ENCODE assay signal across 10 cellular contexts in the genomic region with DNA sequence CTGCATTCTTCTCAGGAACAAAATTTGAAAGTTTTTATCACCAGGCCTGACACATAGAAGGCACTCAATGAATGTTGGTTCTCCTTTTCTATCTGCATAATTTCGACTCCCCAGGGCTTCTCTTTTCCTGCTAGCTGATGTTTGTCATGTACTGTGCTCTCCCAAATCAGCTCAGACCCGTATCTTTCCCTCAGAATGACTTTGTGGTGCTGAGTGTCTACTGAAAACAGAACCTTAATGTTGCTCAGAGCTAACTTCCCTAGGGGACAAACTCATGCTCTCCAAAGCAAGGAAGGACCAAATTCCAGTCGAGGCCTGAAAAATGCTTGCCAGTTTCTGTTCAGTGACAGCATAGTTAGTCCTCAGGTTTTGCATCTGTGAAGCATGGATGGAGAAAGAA. TPM values are rescaled to one million over a fixed set of nuclear protein-coding genes. Genes with fewer than 3 reads are reported as not detected.
A peak's percentile ranks its signal among the peaks of the same experiment; 100 is the strongest.
DNase-seq lines count a peak whose midpoint lies in the region; ATAC-seq and TF ChIP-seq lines count a peak whose summit lies in the region.
"Had no signal": no experiment of that assay in that cellular context is flagged by ENCODE, and none has a peak within 500 bp of the region (broad histone marks: within the 10 kb centered on the region; RNA-seq: fewer than 3 reads in every experiment).

No MANE protein-coding gene starts in this region.

- no peaks in the 10 kb centered on the region for H3K9me3 ChIP-seq in DOHH2 (ENCODE audit: control insufficient read depth, insufficient read depth, low read length)
- no peaks in the 10 kb centered on the region for H3K9me3 ChIP-seq in osteoblast (ENCODE audit: low read depth, low read length)

- no peaks in the 10 kb centered on the region for H3K9me2 ChIP-seq in DOHH2 (replicated peaks; ENCODE audit: control insufficient read depth, low read length)

- H3K79me2 ChIP-seq in DOHH2 (ENCODE audit: control insufficient read depth, low read length) (peaks cover 73% of the 10 kb centered on the region), osteoblast (ENCODE audit: insufficient read depth, low read length) (no peaks in the 10 kb centered on the region)

- no peaks in the 10 kb centered on the region for H3K27me3 ChIP-seq in DOHH2 (ENCODE audit: control insufficient read depth, low read length)
- H3K27me3 ChIP-seq in dorsolateral prefrontal cortex = no peaks in the 10 kb centered on the region
- no peaks in the 10 kb centered on the region for H3K27me3 ChIP-seq in osteoblast (ENCODE audit: insufficient read depth, low read length)

- DNase-seq in MV-4-11 (lab: John Stamatoyannopoulos, UW) (peak; percentile 43), dorsolateral prefrontal cortex (no peak), osteoblast (ENCODE audit: insufficient read length, low spot score, missing footprints) (peak; percentile 21), superior temporal gyrus (ENCODE audit: extremely low spot score) (no peak)
- DNase-seq: EL had no signal

- peaks cover 7% of the 10 kb centered on the region; the same call in 1 of the 2 replicates for H4K20me1 ChIP-seq in DOHH2 (ENCODE audit: control insufficient read depth, insufficient read depth, low read depth, low read length)
- no peaks in the 10 kb centered on the region for H4K20me1 ChIP-seq in osteoblast (ENCODE audit: insufficient read depth, low read length)

- peaks cover 67% of the 10 kb centered on the region for H3F3A ChIP-seq in DOHH2 (ENCODE audit: control insufficient read depth, insufficient read depth)

- ATAC-seq in activated CD4-positive, CD25-positive, alpha-beta regulatory T cell treated with anti-CD3 and anti-CD28 coated beads, Interleukin-2, amount 50 U/mL, for 24 hours = no peak
- no peak for ATAC-seq in HG03342 (IDR thresholded peaks at IDR 0.05; ENCODE audit: unreplicated experiment)
- ATAC-seq in GM18511 (IDR thresholded peaks at IDR 0.05; ENCODE audit: unreplicated experiment) = no peak

- no peak for TF ChIP-seq CTCF in DOHH2 (IDR thresholded peaks at IDR 0.05; ENCODE audit: low read depth, low read length, poor library complexity, severe bottlenecking)
- TF ChIP-seq CTCF in dorsolateral prefrontal cortex (IDR thresholded peaks at IDR 0.05 in 54 of 56, conservative IDR thresholded peaks at IDR 0.05 in 2 of 56; ENCODE audit: low read depth in 1 of 56, partially characterized antibody in 56 of 56) = no peak
- TF ChIP-seq CTCF in osteoblast (IDR thresholded peaks at IDR 0.05; ENCODE audit: extremely low read depth, low read depth, low read length) = no peak

- peak overlapping the region; percentile 39 for H2AFZ ChIP-seq in osteoblast (ENCODE audit: low read length)

- peak overlapping the region; percentile 98 for H3K27ac ChIP-seq in DOHH2 (ENCODE audit: low read depth, low read length)
- peak overlapping the region in 35 of 59 donors; percentile 9 to 75 (median 49) for H3K27ac ChIP-seq in dorsolateral prefrontal cortex
- H3K27ac ChIP-seq in osteoblast (ENCODE audit: low read depth, low read length) = no peak overlapping the region

- peak overlapping the region; percentile 90 for H3K4me3 ChIP-seq in DOHH2 (ENCODE audit: low read length)
- H3K4me3 ChIP-seq in dorsolateral prefrontal cortex = peak overlapping the region in 27 of 59 donors; percentile 1 to 60 (median 40)
- H3K4me3 ChIP-seq in osteoblast (ENCODE audit: insufficient read depth, low read length) = no peak overlapping the region

- H3K4me1 ChIP-seq in DOHH2 (ENCODE audit: control insufficient read depth, low read length) = peaks cover 83% of the 10 kb centered on the region
- H3K4me1 ChIP-seq in osteoblast (ENCODE audit: insufficient read depth, low read length) = peaks cover 11% of the 10 kb centered on the region

- intact Hi-C loops in dorsolateral prefrontal cortex (cut with DNase I) = no loop called here

- H3K36me3 ChIP-seq in DOHH2 (ENCODE audit: control insufficient read depth, low read length) (peaks cover 70% of the 10 kb centered on the region), osteoblast (ENCODE audit: insufficient read depth, low read length) (no peaks in the 10 kb centered on the region)

- peak overlapping the region; percentile 98 for H3K4me2 ChIP-seq in DOHH2 (ENCODE audit: low read length)
- no peak overlapping the region for H3K4me2 ChIP-seq in osteoblast (ENCODE audit: insufficient read depth, low read length)

RNA-seq across cellular contexts. Expression of gene ARHGDIB, which starts 1.9 kb away (rescaled TPM):
- 10 to 100 TPM in 119 of 120 experiments, 1 to 10 TPM in 1; 7.4 to 82.4 (median 22.5) TPM for total RNA-seq in dorsolateral prefrontal cortex
- 1.5 and 7.2 TPM in 2 replicates for total RNA-seq in osteoblast
- total RNA-seq: NCI-H460 had no signal

RNA-seq across cellular contexts. Expression of gene PDE6H, which starts 13.4 kb away (rescaled TPM):
- total RNA-seq in dorsolateral prefrontal cortex (1 to 10 TPM in 47 of 120 experiments, under 1 TPM in 33, not detected in 40; 0.43 to 2.7 (median 1.2) TPM), osteoblast (not detected in 2 replicates)
- total RNA-seq: NCI-H460 had no signal

RNA-seq across cellular contexts. Expression of gene ERP27, which starts 21.1 kb away (rescaled TPM):
- total RNA-seq in dorsolateral prefrontal cortex (under 1 TPM in 22 of 120 experiments, not detected in 98; 0.19 to 0.83 (median 0.38) TPM), osteoblast (not detected in 2 replicates)
- total RNA-seq: NCI-H460 had no signal

Comparison
In these comparisons a context has a peak if more than half of its experiments do, and no peak if none do; other contexts are left out.
1. DNase-seq: peak in MV-4-11 (single experiment) and osteoblast (single experiment); none in dorsolateral prefrontal cortex (0 of 10) and superior temporal gyrus (single experiment).